ENCODE assay signal across 20 cellular contexts in the genomic region with DNA sequence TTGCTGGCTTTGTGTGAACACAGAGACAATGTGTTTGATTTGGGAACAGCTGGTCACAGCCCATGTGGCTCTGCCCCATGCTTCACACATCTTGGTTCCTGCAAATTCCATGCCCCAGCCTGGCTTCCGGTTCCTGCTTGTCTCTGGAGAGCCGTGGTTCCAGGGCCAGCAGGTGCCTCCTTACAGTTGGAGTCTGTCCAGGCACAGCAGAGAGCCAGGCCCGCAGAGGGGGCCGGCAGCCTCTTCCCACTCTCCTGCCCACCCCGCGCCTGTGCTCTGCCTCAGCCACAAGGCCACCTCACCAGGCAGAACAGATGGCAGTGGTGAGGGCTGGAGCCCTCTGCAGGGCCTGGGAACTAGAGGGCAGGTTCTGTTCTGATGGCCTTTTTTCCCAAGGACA.
DNase-seq lines count a peak whose midpoint lies in the region; ATAC-seq and TF ChIP-seq lines count a peak whose summit lies in the region.
"Had no signal": no experiment of that assay in that cellular context is flagged by ENCODE, and none has a peak within 500 bp of the region (broad histone marks: within the 10 kb centered on the region; RNA-seq: fewer than 3 reads in every experiment).

No MANE protein-coding gene starts in this region.

- CTCF ChIA-PET in SK-N-SH (lab: Yijun Ruan, JAX), result no interaction called here

- no peak for TF ChIP-seq CTCF in SK-N-SH (IDR thresholded peaks at IDR 0.05)
- no peak for TF ChIP-seq CTCF in brain microvascular endothelial cell (IDR thresholded peaks at IDR 0.05; ENCODE audit: low read depth, low read length, missing control alignments)

- peaks cover 4 to 33% of the 10 kb centered on the region in 2 experiments; a peak in 2 of 4 replicates for H3K4me1 ChIP-seq in SK-N-SH (ENCODE audit: control insufficient read depth in 1 of 2, insufficient read depth in 2 of 2, low read depth in 1 of 2, low read length in 1 of 2)
- H3K4me1 ChIP-seq in SJCRH30, result no peaks in the 10 kb centered on the region
- H3K4me1 ChIP-seq: A549 had no signal

- no peaks in the 10 kb centered on the region for H3K79me2 ChIP-seq in SK-N-SH (ENCODE audit: insufficient read depth)

- peak; percentile 3; the same call in 1 of the 2 replicates for TF ChIP-seq RAD21 in SK-N-SH (IDR thresholded peaks at IDR 0.05; ENCODE audit: low read length)

- H3K4me3 ChIP-seq in SK-N-SH (ENCODE audit: low read depth in 2 of 2, low read length in 1 of 2), result no peak overlapping the region
- H3K4me3 ChIP-seq in SJCRH30, result no peak overlapping the region
- no peak overlapping the region for H3K4me3 ChIP-seq in brain microvascular endothelial cell (ENCODE audit: low read depth, low read length)
- H3K4me3 ChIP-seq: A549, GM12878, sigmoid colon, thoracic aorta had no signal

- H3K36me3 ChIP-seq in SK-N-SH (replicated peaks in 1 of 2; ENCODE audit: control insufficient read depth in 1 of 2, insufficient read depth in 2 of 2, low read length in 1 of 2) (no peaks in the 10 kb centered on the region), SJCRH30 (no peaks in the 10 kb centered on the region), brain microvascular endothelial cell (replicated peaks) (no peaks in the 10 kb centered on the region)
- H3K36me3 ChIP-seq: sigmoid colon, thoracic aorta had no signal

- peak overlapping the region in 1 of 2 experiments; percentile 71; a peak in 1 of 4 replicates for H3K27ac ChIP-seq in SK-N-SH (ENCODE audit: low read depth in 2 of 2, low read length in 1 of 2)
- no peak overlapping the region for H3K27ac ChIP-seq in SJCRH30
- no peak overlapping the region for H3K27ac ChIP-seq in brain microvascular endothelial cell
- H3K27ac ChIP-seq: A549, sigmoid colon, thoracic aorta had no signal

- no peak overlapping the region for H2AFZ ChIP-seq in SK-N-SH (ENCODE audit: low read depth)

- POLR2A ChIA-PET in SK-N-SH (lab: Yijun Ruan, JAX), result no interaction called here

- WGBS in SK-N-SH (ENCODE audit: low lambda C conversion rate), result 59% methylated on average over 5 of the region's 6 CpGs

- H4K20me1 ChIP-seq in SK-N-SH (ENCODE audit: insufficient read depth), result no peaks in the 10 kb centered on the region

- no peak overlapping the region for H3K4me2 ChIP-seq in SK-N-SH
- H3K4me2 ChIP-seq: A549 had no signal

- in situ Hi-C loops in brain microvascular endothelial cell (cut with HindIII; ENCODE audit: low pct_ligation_motif_present, low sequenced_read_pairs), result no loop called here

- no peaks in the 10 kb centered on the region for H3K27me3 ChIP-seq in SK-N-SH (ENCODE audit: insufficient read depth)
- H3K27me3 ChIP-seq in SJCRH30, result no peaks in the 10 kb centered on the region
- no peaks in the 10 kb centered on the region for H3K27me3 ChIP-seq in brain microvascular endothelial cell (replicated peaks)
- H3K27me3 ChIP-seq: sigmoid colon had no signal

- no peak for ATAC-seq in SK-N-SH treated with all-trans-retinoic acid at 6 μM for 48 hours
- ATAC-seq: A549; activated CD4-positive, alpha-beta T cell treated with anti-CD3 and anti-CD28 coated beads for 36 hours; activated CD8-positive, alpha-beta memory T cell treated with anti-CD3 and anti-CD28 coated beads, Interleukin-2, amount 10 ng/mL, durations not matched to agents 7 days and 5 days; activated naive CD4-positive, alpha-beta T cell treated with anti-CD3 and anti-CD28 coated beads, Interleukin-2, amount 50 U/mL, for 72 hours; GM12878; naive thymus-derived CD4-positive, alpha-beta T cell had no signal

- intact Hi-C loops in posterior vena cava (cut with DNase I), result loop anchor here in 1 of 2 donors (10.0 kb wide), 1 partner anchor 185 kb away; no protein-coding TSS in a partner anchor

- no peak overlapping the region for H3K9ac ChIP-seq in SK-N-SH

- H3K9me2 ChIP-seq in SK-N-SH, result no peaks in the 10 kb centered on the region

- H3K9me3 ChIP-seq in SK-N-SH (no peaks in the 10 kb centered on the region), SJCRH30 (replicated peaks) (no peaks in the 10 kb centered on the region)
- H3K9me3 ChIP-seq: A549, sigmoid colon, thoracic aorta had no signal

- DNase-seq in SK-N-SH (peak; percentile 44), NCI-H2029 treated with DMSO at 0.1 percent for 48 hours (lab: John Stamatoyannopoulos, UW) (peak; percentile 21), SJCRH30 (peak; percentile 17 to 36), posterior vena cava (ENCODE audit: low spot score) (peak; percentile 78), Ammon's horn (ENCODE audit: low spot score) (no peak), T-helper 9 cell (no peak), brain microvascular endothelial cell (no peak)
- DNase-seq: activated CD4-positive, alpha-beta T cell treated with anti-CD3 and anti-CD28 coated beads for 36 hours; activated CD8-positive, alpha-beta memory T cell treated with anti-CD3 and anti-CD28 coated beads, Interleukin-2, amount 10 ng/mL, durations not matched to agents 7 days and 5 days; KG1; kidney glomerular epithelial cell; MV-4-11; naive thymus-derived CD4-positive, alpha-beta T cell; NK-92 treated with Interleukin-12 subunit alpha and Interleukin-12 subunit beta, amount 100 ng/mL, for 24 hours; sigmoid colon had no signal

- no peaks in the 10 kb centered on the region for H3F3A ChIP-seq in SK-N-SH (replicated peaks; ENCODE audit: insufficient read depth)

- no peak for TF ChIP-seq EP300 in SK-N-SH (IDR thresholded peaks at IDR 0.05; ENCODE audit: borderline replicate concordance in 1 of 2, low read depth in 1 of 2, low read length in 1 of 2)

TF ChIP-seq in SK-N-SH, 30 proteins besides CTCF, POLR2A, EP300 and RAD21 (continues in another document):
- TF ChIP-seq GATA2 (CRISPR knock-in tag; IDR thresholded peaks at IDR 0.05), result no peak
- TF ChIP-seq CHD2 (IDR thresholded peaks at IDR 0.05; ENCODE audit: low read length, partially characterized antibody), result no peak
- no peak for TF ChIP-seq FOXM1 (IDR thresholded peaks at IDR 0.05; ENCODE audit: low read depth)
- TF ChIP-seq, protein P1, sequence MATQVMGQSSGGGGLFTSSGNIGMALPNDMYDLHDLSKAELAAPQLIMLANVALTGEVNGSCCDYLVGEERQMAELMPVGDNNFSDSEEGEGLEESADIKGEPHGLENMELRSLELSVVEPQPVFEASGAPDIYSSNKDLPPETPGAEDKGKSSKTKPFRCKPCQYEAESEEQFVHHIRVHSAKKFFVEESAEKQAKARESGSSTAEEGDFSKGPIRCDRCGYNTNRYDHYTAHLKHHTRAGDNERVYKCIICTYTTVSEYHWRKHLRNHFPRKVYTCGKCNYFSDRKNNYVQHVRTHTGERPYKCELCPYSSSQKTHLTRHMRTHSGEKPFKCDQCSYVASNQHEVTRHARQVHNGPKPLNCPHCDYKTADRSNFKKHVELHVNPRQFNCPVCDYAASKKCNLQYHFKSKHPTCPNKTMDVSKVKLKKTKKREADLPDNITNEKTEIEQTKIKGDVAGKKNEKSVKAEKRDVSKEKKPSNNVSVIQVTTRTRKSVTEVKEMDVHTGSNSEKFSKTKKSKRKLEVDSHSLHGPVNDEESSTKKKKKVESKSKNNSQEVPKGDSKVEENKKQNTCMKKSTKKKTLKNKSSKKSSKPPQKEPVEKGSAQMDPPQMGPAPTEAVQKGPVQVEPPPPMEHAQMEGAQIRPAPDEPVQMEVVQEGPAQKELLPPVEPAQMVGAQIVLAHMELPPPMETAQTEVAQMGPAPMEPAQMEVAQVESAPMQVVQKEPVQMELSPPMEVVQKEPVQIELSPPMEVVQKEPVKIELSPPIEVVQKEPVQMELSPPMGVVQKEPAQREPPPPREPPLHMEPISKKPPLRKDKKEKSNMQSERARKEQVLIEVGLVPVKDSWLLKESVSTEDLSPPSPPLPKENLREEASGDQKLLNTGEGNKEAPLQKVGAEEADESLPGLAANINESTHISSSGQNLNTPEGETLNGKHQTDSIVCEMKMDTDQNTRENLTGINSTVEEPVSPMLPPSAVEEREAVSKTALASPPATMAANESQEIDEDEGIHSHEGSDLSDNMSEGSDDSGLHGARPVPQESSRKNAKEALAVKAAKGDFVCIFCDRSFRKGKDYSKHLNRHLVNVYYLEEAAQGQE (IDR thresholded peaks at IDR 0.05; ENCODE audit: low read depth, low read length), result no peak
- TF ChIP-seq, protein P2, sequence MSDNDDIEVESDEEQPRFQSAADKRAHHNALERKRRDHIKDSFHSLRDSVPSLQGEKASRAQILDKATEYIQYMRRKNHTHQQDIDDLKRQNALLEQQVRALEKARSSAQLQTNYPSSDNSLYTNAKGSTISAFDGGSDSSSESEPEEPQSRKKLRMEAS (IDR thresholded peaks at IDR 0.05; ENCODE audit: low read depth), result no peak

TF ChIP-seq in SK-N-SH treated with all-trans-retinoic acid at 6 μM for 48 hours, 23 proteins besides CTCF, POLR2A, EP300 and RAD21 (continues in another document):
- TF ChIP-seq CSDC2 (CRISPR knock-in tag; IDR thresholded peaks at IDR 0.05), result no peak
- no peak for TF ChIP-seq ZC3H10 (CRISPR knock-in tag; IDR thresholded peaks at IDR 0.05)
- TF ChIP-seq, protein P3, sequence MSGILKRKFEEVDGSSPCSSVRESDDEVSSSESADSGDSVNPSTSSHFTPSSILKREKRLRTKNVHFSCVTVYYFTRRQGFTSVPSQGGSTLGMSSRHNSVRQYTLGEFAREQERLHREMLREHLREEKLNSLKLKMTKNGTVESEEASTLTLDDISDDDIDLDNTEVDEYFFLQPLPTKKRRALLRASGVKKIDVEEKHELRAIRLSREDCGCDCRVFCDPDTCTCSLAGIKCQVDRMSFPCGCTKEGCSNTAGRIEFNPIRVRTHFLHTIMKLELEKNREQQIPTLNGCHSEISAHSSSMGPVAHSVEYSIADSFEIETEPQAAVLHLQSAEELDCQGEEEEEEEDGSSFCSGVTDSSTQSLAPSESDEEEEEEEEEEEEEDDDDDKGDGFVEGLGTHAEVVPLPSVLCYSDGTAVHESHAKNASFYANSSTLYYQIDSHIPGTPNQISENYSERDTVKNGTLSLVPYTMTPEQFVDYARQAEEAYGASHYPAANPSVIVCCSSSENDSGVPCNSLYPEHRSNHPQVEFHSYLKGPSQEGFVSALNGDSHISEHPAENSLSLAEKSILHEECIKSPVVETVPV (CRISPR knock-in tag; IDR thresholded peaks at IDR 0.05), result no peak
- no peak for TF ChIP-seq ARNTL (CRISPR knock-in tag; IDR thresholded peaks at IDR 0.05; ENCODE audit: borderline replicate concordance, low read depth)
- no peak for TF ChIP-seq TOX (CRISPR knock-in tag; IDR thresholded peaks at IDR 0.05; ENCODE audit: borderline replicate concordance)
- no peak for TF ChIP-seq ESRRG (CRISPR knock-in tag; IDR thresholded peaks at IDR 0.05)
- TF ChIP-seq GLIS3 (CRISPR knock-in tag; IDR thresholded peaks at IDR 0.05), result no peak

Comparison
In these comparisons a context has a peak if more than half of its experiments do, and no peak if none do; other contexts are left out.
1. DNase-seq: peak in SK-N-SH (single experiment), NCI-H2029 treated with DMSO at 0.1 percent for 48 hours (single experiment), SJCRH30 (2 of 2) and posterior vena cava (single experiment); none in Ammon's horn (single experiment), T-helper 9 cell (single experiment) and brain microvascular endothelial cell (single experiment).